In genomic region chr19:56507446-56508281, GRCh38 we compare ENCODE assay signal across 2 cellular contexts.
TF ChIP-seq lines count a peak whose summit lies in the region.

Gene ZNF471 (plus strand): TSS chr19:56507855. CDS start chr19:56511572, 3,717 bp downstream.

TF ChIP-seq in liver, 16 proteins besides CTCF, POLR2A, EP300 and RAD21 (continued from another document):
- TF ChIP-seq ZBTB33 (IDR thresholded peaks at IDR 0.05) (peak; percentile 68), ATF3 (IDR thresholded peaks at IDR 0.05) (no peak), HNF4A (conservative IDR thresholded peaks at IDR 0.05) (peak in 1 of 2 donors; percentile 31), FOXA1 (IDR thresholded peaks at IDR 0.05) (no peak), SP1 (IDR thresholded peaks at IDR 0.05) (peak; percentile 60)

TF ChIP-seq in HepG2, 621 proteins besides CTCF, POLR2A, EP300 and RAD21 (continued from another document):
- TF ChIP-seq HOMEZ (CRISPR knock-in tag; IDR thresholded peaks at IDR 0.05; ENCODE audit: low read depth), result no peak
- TF ChIP-seq TRIM22 (IDR thresholded peaks at IDR 0.05), result no peak
- TF ChIP-seq ZNF557 (CRISPR knock-in tag; IDR thresholded peaks at IDR 0.05), result no peak
- TF ChIP-seq SATB2 (CRISPR knock-in tag; IDR thresholded peaks at IDR 0.05), result no peak
- no peak for TF ChIP-seq PBX2 (CRISPR knock-in tag; IDR thresholded peaks at IDR 0.05)
- no peak for TF ChIP-seq STAG1 (CRISPR knock-in tag; IDR thresholded peaks at IDR 0.05)
- no peak for TF ChIP-seq ZNF646 (CRISPR knock-in tag; IDR thresholded peaks at IDR 0.05)
- TF ChIP-seq ZNF737 (CRISPR knock-in tag; IDR thresholded peaks at IDR 0.05; ENCODE audit: borderline replicate concordance), result no peak
- no peak for TF ChIP-seq HES4 (CRISPR knock-in tag; IDR thresholded peaks at IDR 0.05; ENCODE audit: borderline replicate concordance)
- TF ChIP-seq MNT (IDR thresholded peaks at IDR 0.05), result no peak
